Comparison of ENCODE assay signal across 14 cellular contexts in genomic region chr20:10762216-10762615, GRCh38.
DNase-seq lines count a peak whose midpoint lies in the region; ATAC-seq and TF ChIP-seq lines count a peak whose summit lies in the region.
"Had no signal": no experiment of that assay in that cellular context is flagged by ENCODE, and none has a peak within 500 bp of the region (broad histone marks: within the 10 kb centered on the region; RNA-seq: fewer than 3 reads in every experiment).

No MANE protein-coding gene starts in this region.

- H3K79me2 ChIP-seq in ACC112 (ENCODE audit: control insufficient read depth, insufficient read depth, low read length, unreplicated experiment), result no peaks in the 10 kb centered on the region

- H3K27ac Mint-ChIP-seq in WTC11 (no peak overlapping the region), osteocyte (ENCODE audit: unreplicated experiment) (peak overlapping the region; percentile 79)
- no peak overlapping the region for H3K27ac Mint-ChIP-seq in activated T-cell treated with anti-CD3 and anti-CD28 coated beads, Interleukin-2, amount 50 U/mL, for 72 hours
- H3K27ac Mint-ChIP-seq: CD14-positive monocyte had no signal

- no peaks in the 10 kb centered on the region for H3K36me3 ChIP-seq in ACC112 (ENCODE audit: insufficient read depth, low read length)

- no peak overlapping the region for H3K4me3 Mint-ChIP-seq in WTC11
- H3K4me3 Mint-ChIP-seq in osteocyte (ENCODE audit: unreplicated experiment), result no peak overlapping the region
- no peak overlapping the region for H3K4me3 Mint-ChIP-seq in activated T-cell treated with anti-CD3 and anti-CD28 coated beads, Interleukin-2, amount 50 U/mL, for 72 hours
- H3K4me3 Mint-ChIP-seq: CD14-positive monocyte had no signal

- ATAC-seq in WTC11, result peak; percentile 61
- no peak for ATAC-seq in activated T-cell treated with anti-CD3 and anti-CD28 coated beads, Interleukin-2, amount 50 U/mL, for 72 hours (replicated peaks in 1 of 2)
- ATAC-seq in GM19328 (IDR thresholded peaks at IDR 0.05; ENCODE audit: unreplicated experiment), result no peak
- ATAC-seq: K562 had no signal

- H2AFZ ChIP-seq in ACC112 (ENCODE audit: low read length, unreplicated experiment), result peak overlapping the region; percentile 47

- H3K36me3 Mint-ChIP-seq in WTC11 (no peaks in the 10 kb centered on the region), osteocyte (ENCODE audit: unreplicated experiment) (no peaks in the 10 kb centered on the region)
- no peaks in the 10 kb centered on the region for H3K36me3 Mint-ChIP-seq in activated T-cell treated with anti-CD3 and anti-CD28 coated beads, Interleukin-2, amount 50 U/mL, for 72 hours (ENCODE audit: insufficient read depth in 2 of 2)
- H3K36me3 Mint-ChIP-seq: CD14-positive monocyte had no signal

- H3K4me3 ChIP-seq in ACC112 (ENCODE audit: low read depth, low read length), result 0 out of 2 replicates have a peak overlapping the region, but pooled peaks have one; percentile 41
- H3K4me3 ChIP-seq: K562 had no signal

- DNase-seq in WTC11 (ENCODE audit: low spot score) (no peak), epithelial cell of prostate (ENCODE audit: low read depth, low spot score) (no peak), osteocyte (ENCODE audit: extremely low spot score, unreplicated experiment) (no peak), NK-92 (lab: John Stamatoyannopoulos, UW; ENCODE audit: unreplicated experiment) (no peak), NCI-H128 (lab: John Stamatoyannopoulos, UW; ENCODE audit: unreplicated experiment) (no peak)
- DNase-seq in activated T-cell treated with anti-CD3 and anti-CD28 coated beads, Interleukin-2, amount 50 U/mL, for 72 hours, result no peak
- DNase-seq: COR-L47, HCEC 1CT, NCI-H748 treated with DMSO at 0.1 percent for 48 hours had no signal

- H3K27me3 Mint-ChIP-seq in WTC11 (ENCODE audit: low read depth) (no peaks in the 10 kb centered on the region; the same call in 1 of the 2 replicates), osteocyte (ENCODE audit: unreplicated experiment) (no peaks in the 10 kb centered on the region)
- H3K27me3 Mint-ChIP-seq in activated T-cell treated with anti-CD3 and anti-CD28 coated beads, Interleukin-2, amount 50 U/mL, for 72 hours (ENCODE audit: low read depth), result no peaks in the 10 kb centered on the region

- POLR2A ChIA-PET in WTC11 (lab: Charles Lee), result no interaction called here

- H3K4me1 Mint-ChIP-seq in WTC11 (peaks cover 20% of the 10 kb centered on the region), osteocyte (ENCODE audit: unreplicated experiment) (peaks cover 36% of the 10 kb centered on the region)
- H3K4me1 Mint-ChIP-seq in activated T-cell treated with anti-CD3 and anti-CD28 coated beads, Interleukin-2, amount 50 U/mL, for 72 hours (ENCODE audit: low read depth), result no peaks in the 10 kb centered on the region
- H3K4me1 Mint-ChIP-seq: CD14-positive monocyte had no signal

- no peaks in the 10 kb centered on the region for H3K27me3 ChIP-seq in ACC112 (ENCODE audit: insufficient read depth, low read length)

- no peaks in the 10 kb centered on the region for H3K9me3 Mint-ChIP-seq in WTC11
- peaks cover 4% of the 10 kb centered on the region for H3K9me3 Mint-ChIP-seq in osteocyte (ENCODE audit: unreplicated experiment)
- peaks cover 0 to 3% of the 10 kb centered on the region in 2 donors for H3K9me3 Mint-ChIP-seq in activated T-cell treated with anti-CD3 and anti-CD28 coated beads, Interleukin-2, amount 50 U/mL, for 72 hours

- TF ChIP-seq CTCF in WTC11 (IDR thresholded peaks at IDR 0.05) (no peak), osteocyte (IDR thresholded peaks at IDR 0.05) (no peak)

- H3K27ac ChIP-seq in ACC112 (ENCODE audit: low read depth, low read length), result peak overlapping the region; percentile 85
- H3K27ac ChIP-seq in epithelial cell of prostate, result peak overlapping the region; percentile 90
- H3K27ac ChIP-seq: HL-60 had no signal

- CTCF ChIA-PET in WTC11 (lab: Charles Lee), result no interaction called here

- H3K4me1 ChIP-seq in ACC112 (ENCODE audit: control insufficient read depth, insufficient read depth, low read length, unreplicated experiment), result peaks cover 28% of the 10 kb centered on the region

TF ChIP-seq in WTC11, 78 proteins besides CTCF, POLR2A, EP300 and RAD21 (continues in another document):
- TF ChIP-seq IRF1 (CRISPR knock-in tag; IDR thresholded peaks at IDR 0.05) (no peak), ZNF416 (CRISPR knock-in tag; IDR thresholded peaks at IDR 0.05) (no peak), ZNF423 (CRISPR knock-in tag; IDR thresholded peaks at IDR 0.05) (no peak), ATF6 (CRISPR knock-in tag; IDR thresholded peaks at IDR 0.05) (no peak), ZNF512 (CRISPR knock-in tag; IDR thresholded peaks at IDR 0.05; ENCODE audit: borderline replicate concordance) (no peak), ZNF138 (CRISPR knock-in tag; conservative IDR thresholded peaks at IDR 0.05) (no peak), PREB (CRISPR knock-in tag; IDR thresholded peaks at IDR 0.05; ENCODE audit: borderline replicate concordance) (no peak), FOXJ3 (CRISPR knock-in tag; IDR thresholded peaks at IDR 0.05; ENCODE audit: borderline replicate concordance) (no peak), ARID4B (CRISPR knock-in tag; IDR thresholded peaks at IDR 0.05; ENCODE audit: borderline replicate concordance) (no peak)
